In genomic region chr13:110914293-110915056, GRCh38 we compare ENCODE assay signal across 8 cellular contexts. TPM values are rescaled to one million over a fixed set of nuclear protein-coding genes. Genes with fewer than 3 reads are reported as not detected.
A peak's percentile ranks its signal among the peaks of the same experiment; 100 is the strongest.
DNase-seq lines count a peak whose midpoint lies in the region; ATAC-seq, FAIRE-seq and TF ChIP-seq lines count a peak whose summit lies in the region.

No MANE protein-coding gene starts in this region.

- peak overlapping the region; percentile 95 for H3K4me3 Mint-ChIP-seq in CD4-positive, alpha-beta T cell

- H3K27ac Mint-ChIP-seq in CD4-positive, alpha-beta T cell = peak overlapping the region; percentile 89

- TF ChIP-seq CTCF in CD4-positive, alpha-beta T cell (IDR thresholded peaks at IDR 0.05) = no peak
- TF ChIP-seq CTCF in epithelial cell of esophagus (IDR thresholded peaks at IDR 0.05; ENCODE audit: insufficient read depth, low read depth, low read length, missing control alignments) = no peak

- peak in 9 of 10 experiments; percentile 42 to 74 (median 64) for DNase-seq in CD4-positive, alpha-beta T cell
- DNase-seq in GM19239 (ENCODE audit: insufficient read length, low spot score) (peak; percentile 36), NOMO-1 treated with DMSO at 0.1 percent for 48 hours (lab: John Stamatoyannopoulos, UW; ENCODE audit: unreplicated experiment) (peak; percentile 30), epithelial cell of esophagus (ENCODE audit: low read depth) (peak; percentile 61)
- peak; percentile 76 for DNase-seq in activated CD8-positive, alpha-beta memory T cell treated with anti-CD3 and anti-CD28 coated beads, Interleukin-2, amount 50 U/mL, for 4 hours
- DNase-seq in stimulated activated CD8-positive, alpha-beta memory T cell treated with anti-CD3 and anti-CD28 coated beads, Interleukin-4, amount 100 ng/mL, for 1 hour (ENCODE audit: low read depth in 2 of 2, low spot score in 1 of 2) = peak; percentile 39 to 60

- peak; percentile 32 for ATAC-seq in CD4-positive, alpha-beta T cell (ENCODE audit: poor library complexity)
- ATAC-seq in HG03378 (IDR thresholded peaks at IDR 0.05; ENCODE audit: unreplicated experiment) = peak; percentile 28

- POLR2A ChIA-PET in CD4-positive, alpha-beta T cell (lab: Charles Lee) = interaction anchor here (0.9 to 3.3 kb wide), 11 partner anchors 9 to 353 kb away, joined by 3 to 28 read pairs (median 5); partner anchors contain the start of genes ING1 and RAB20

- H3K9me3 Mint-ChIP-seq in CD4-positive, alpha-beta T cell = no peaks in the 10 kb centered on the region

- H3K36me3 Mint-ChIP-seq in CD4-positive, alpha-beta T cell (ENCODE audit: low read depth) = peaks cover 24% of the 10 kb centered on the region

- no peaks in the 10 kb centered on the region for H3K9me3 ChIP-seq in CD4-positive, alpha-beta T cell (ENCODE audit: control insufficient read depth, low read length)
- no peaks in the 10 kb centered on the region for H3K9me3 ChIP-seq in mononuclear cell (ENCODE audit: low read depth, low read length)

- intact Hi-C loops in CD4-positive, alpha-beta T cell (cut with DNase I, micrococcal nuclease) = loop anchor here (2.0 to 10.0 kb wide), 10 partner anchors 197 to 1670 kb away; partner anchors contain the start of genes ING1 (in 1 of the 2), IRS2 (in 1 of the 2), NAXD (in 1 of the 2) and RAB20 (in 1 of the 2)

- H3K27ac ChIP-seq in CD4-positive, alpha-beta T cell (ENCODE audit: low read depth, low read length) = peak overlapping the region; percentile 87

- H3K27me3 Mint-ChIP-seq in CD4-positive, alpha-beta T cell = no peaks in the 10 kb centered on the region

- H3K27me3 ChIP-seq in CD4-positive, alpha-beta T cell (ENCODE audit: control insufficient read depth, insufficient read depth, low read length) = no peaks in the 10 kb centered on the region
- H3K27me3 ChIP-seq in mononuclear cell (ENCODE audit: insufficient read depth, low read length) = no peaks in the 10 kb centered on the region

- peak overlapping the region; percentile 81 for H3K4me3 ChIP-seq in epithelial cell of esophagus (ENCODE audit: low read length)
- peak overlapping the region; percentile 94 for H3K4me3 ChIP-seq in mononuclear cell (ENCODE audit: low read length)

- peaks cover 39% of the 10 kb centered on the region for H3K4me1 ChIP-seq in mononuclear cell (ENCODE audit: insufficient read depth, low read length)

- FAIRE-seq in GM19239 (lab: Jason Lieb, UNC) = peak; percentile 64

- peaks cover 63% of the 10 kb centered on the region for H3K4me1 Mint-ChIP-seq in CD4-positive, alpha-beta T cell (ENCODE audit: low read depth)

- CTCF ChIA-PET in CD4-positive, alpha-beta T cell (lab: Charles Lee) = interaction anchor here (1.0 to 1.7 kb wide), 7 partner anchors 10 to 297 kb away, joined by 3 to 14 read pairs (median 3); no protein-coding TSS in a partner anchor

RNA-seq across cellular contexts. Expression of gene ANKRD10, which starts 0.4 kb away (rescaled TPM):
- 10 to 100 TPM; 75.5 to 83.8 TPM for total RNA-seq in CD4-positive, alpha-beta T cell
- 104 TPM for total RNA-seq in mononuclear cell

Comparison
In these comparisons a context has a peak if more than half of its experiments do, and no peak if none do; other contexts are left out.
1. Peak in every context shown above with its lines: DNase-seq, ATAC-seq, H3K4me3 ChIP-seq and H3K27ac ChIP-seq.